ENCODE assay signal across 9 cellular contexts in the genomic region with DNA sequence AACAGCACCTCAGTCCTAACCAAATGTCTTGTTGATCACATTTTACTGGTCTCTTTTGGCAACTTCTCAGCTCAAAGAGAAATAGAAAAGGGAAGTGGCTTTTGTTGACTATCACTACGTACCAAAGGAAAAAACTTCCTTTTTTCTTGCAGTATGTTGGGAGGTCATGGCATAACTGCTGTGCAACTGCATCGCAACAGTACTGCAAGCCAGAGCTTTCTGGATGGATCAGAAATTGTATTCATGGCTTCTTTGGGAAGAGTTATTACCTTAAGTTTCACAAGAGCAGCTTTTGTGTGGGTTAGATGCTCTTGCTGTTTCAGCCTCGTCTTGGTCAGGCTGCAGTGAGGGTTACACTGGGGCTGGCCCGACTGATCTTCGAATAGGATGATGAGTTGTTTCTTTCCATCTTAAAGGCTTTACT.
DNase-seq lines count a peak whose midpoint lies in the region; ATAC-seq, FAIRE-seq and TF ChIP-seq lines count a peak whose summit lies in the region.
"Had no signal": no experiment of that assay in that cellular context is flagged by ENCODE, and none has a peak within 500 bp of the region (broad histone marks: within the 10 kb centered on the region; RNA-seq: fewer than 3 reads in every experiment).

No MANE protein-coding gene starts in this region.

- no peak overlapping the region for H3K4me3 Mint-ChIP-seq in activated T-cell treated with anti-CD3 and anti-CD28 coated beads, Interleukin-2, amount 50 U/mL, for 24 hours
- no peak overlapping the region for H3K4me3 Mint-ChIP-seq in activated CD8-positive, alpha-beta T cell treated with anti-CD3 and anti-CD28 coated beads, Interleukin-2, amount 10 ng/mL, durations not matched to agents 7 days and 5 days
- no peak overlapping the region for H3K4me3 Mint-ChIP-seq in stimulated activated effector memory CD8-positive, alpha-beta T cell treated with anti-CD3 and anti-CD28 coated beads, Interleukin-12 subunit alpha, Interleukin-12 subunit beta, amount 100 ng/mL, for 72 hours

- no peaks in the 10 kb centered on the region for H3K27me3 Mint-ChIP-seq in activated T-cell treated with anti-CD3 and anti-CD28 coated beads, Interleukin-2, amount 50 U/mL, for 24 hours
- H3K27me3 Mint-ChIP-seq in activated CD8-positive, alpha-beta T cell treated with anti-CD3 and anti-CD28 coated beads, Interleukin-2, amount 10 ng/mL, durations not matched to agents 7 days and 5 days (ENCODE audit: low read depth), result no peaks in the 10 kb centered on the region

- H3K9me3 Mint-ChIP-seq in activated T-cell treated with anti-CD3 and anti-CD28 coated beads, Interleukin-2, amount 50 U/mL, for 24 hours, result no peaks in the 10 kb centered on the region
- H3K9me3 Mint-ChIP-seq in activated CD8-positive, alpha-beta T cell treated with anti-CD3 and anti-CD28 coated beads, Interleukin-2, amount 10 ng/mL, durations not matched to agents 7 days and 5 days (ENCODE audit: insufficient read depth), result no peaks in the 10 kb centered on the region
- no peaks in the 10 kb centered on the region for H3K9me3 Mint-ChIP-seq in stimulated activated effector memory CD8-positive, alpha-beta T cell treated with anti-CD3 and anti-CD28 coated beads, Interleukin-12 subunit alpha, Interleukin-12 subunit beta, amount 100 ng/mL, for 72 hours

- H3K4me1 Mint-ChIP-seq in activated T-cell treated with anti-CD3 and anti-CD28 coated beads, Interleukin-2, amount 50 U/mL, for 24 hours (ENCODE audit: low read depth), result peaks cover 43% of the 10 kb centered on the region
- peaks cover 37% of the 10 kb centered on the region for H3K4me1 Mint-ChIP-seq in activated CD8-positive, alpha-beta T cell treated with anti-CD3 and anti-CD28 coated beads, Interleukin-2, amount 10 ng/mL, durations not matched to agents 7 days and 5 days (ENCODE audit: low read depth)
- peaks cover 39% of the 10 kb centered on the region for H3K4me1 Mint-ChIP-seq in stimulated activated effector memory CD8-positive, alpha-beta T cell treated with anti-CD3 and anti-CD28 coated beads, Interleukin-12 subunit alpha, Interleukin-12 subunit beta, amount 100 ng/mL, for 72 hours

- no peak for TF ChIP-seq CTCF in D721Med (IDR thresholded peaks at IDR 0.05; ENCODE audit: insufficient read depth, missing control alignments)

- POLR2A ChIA-PET in activated CD8-positive, alpha-beta T cell treated with anti-CD3 and anti-CD28 coated beads, Interleukin-2, amount 10 ng/mL, durations not matched to agents 7 days and 5 days (lab: Charles Lee), result interaction anchor here (0.6 to 19.3 kb wide), 7 partner anchors 4 to 54 kb away, joined by 3 to 1291 read pairs (median 5); no protein-coding TSS in a partner anchor

- no peaks in the 10 kb centered on the region for H3K36me3 Mint-ChIP-seq in activated T-cell treated with anti-CD3 and anti-CD28 coated beads, Interleukin-2, amount 50 U/mL, for 24 hours (ENCODE audit: low read depth)
- peaks cover 48% of the 10 kb centered on the region for H3K36me3 Mint-ChIP-seq in activated CD8-positive, alpha-beta T cell treated with anti-CD3 and anti-CD28 coated beads, Interleukin-2, amount 10 ng/mL, durations not matched to agents 7 days and 5 days (ENCODE audit: low read depth)
- H3K36me3 Mint-ChIP-seq in stimulated activated effector memory CD8-positive, alpha-beta T cell treated with anti-CD3 and anti-CD28 coated beads, Interleukin-12 subunit alpha, Interleukin-12 subunit beta, amount 100 ng/mL, for 72 hours, result no peaks in the 10 kb centered on the region

- FAIRE-seq in D721Med (lab: Jason Lieb, UNC), result no peak

- ATAC-seq in HG03135 (IDR thresholded peaks at IDR 0.05; ENCODE audit: unreplicated experiment), result peak; percentile 34
- peak; percentile 38 for ATAC-seq in activated CD8-positive, alpha-beta T cell treated with anti-CD3 and anti-CD28 coated beads, Interleukin-2, amount 10 ng/mL, durations not matched to agents 7 days and 5 days
- ATAC-seq in stimulated activated effector memory CD8-positive, alpha-beta T cell treated with anti-CD3 and anti-CD28 coated beads, Interleukin-12 subunit alpha, Interleukin-12 subunit beta, amount 100 ng/mL, for 72 hours, result peak; percentile 74
- ATAC-seq: Panc1 had no signal

- CTCF ChIA-PET in activated CD8-positive, alpha-beta T cell treated with anti-CD3 and anti-CD28 coated beads, Interleukin-2, amount 10 ng/mL, durations not matched to agents 7 days and 5 days (lab: Charles Lee), result interaction anchor here (1.0 to 13.3 kb wide), 6 partner anchors 7 to 100 kb away, joined by 5 to 324 read pairs (median 20); no protein-coding TSS in a partner anchor

- DNase-seq in activated T-cell treated with anti-CD3 and anti-CD28 coated beads for 48 hours (ENCODE audit: low read depth), result peak; percentile 49
- DNase-seq in activated T-cell treated with anti-CD3 and anti-CD28 coated beads, Interleukin-2, amount 50 U/mL, for 24 hours, result no peak
- DNase-seq in activated CD8-positive, alpha-beta T cell treated with anti-CD3 and anti-CD28 coated beads, Interleukin-2, amount 10 ng/mL, durations not matched to agents 7 days and 5 days, result no peak
- DNase-seq in stimulated activated effector memory CD8-positive, alpha-beta T cell treated with anti-CD3 and anti-CD28 coated beads, Interleukin-12 subunit alpha, Interleukin-12 subunit beta, amount 100 ng/mL, for 72 hours (ENCODE audit: low spot score in 2 of 2), result peak in 1 of 2 donors; percentile 75
- DNase-seq in cerebellar nuclear complex (lab: John Stamatoyannopoulos, UW), result no peak
- no peak for DNase-seq in D721Med (ENCODE audit: insufficient read length, low spot score)
- DNase-seq in NCI-H2227 (lab: John Stamatoyannopoulos, UW; ENCODE audit: unreplicated experiment), result no peak

- H3K27ac Mint-ChIP-seq in activated T-cell treated with anti-CD3 and anti-CD28 coated beads, Interleukin-2, amount 50 U/mL, for 24 hours, result no peak overlapping the region
- H3K27ac Mint-ChIP-seq in activated CD8-positive, alpha-beta T cell treated with anti-CD3 and anti-CD28 coated beads, Interleukin-2, amount 10 ng/mL, durations not matched to agents 7 days and 5 days, result no peak overlapping the region
- H3K27ac Mint-ChIP-seq in stimulated activated effector memory CD8-positive, alpha-beta T cell treated with anti-CD3 and anti-CD28 coated beads, Interleukin-12 subunit alpha, Interleukin-12 subunit beta, amount 100 ng/mL, for 72 hours, result no peak overlapping the region
